8 cellular contexts compared by ENCODE assay signal in genomic region chr10:5890519-5890878, GRCh38. TPM values are rescaled to one million over a fixed set of nuclear protein-coding genes. Genes with fewer than 3 reads are reported as not detected.
DNase-seq lines count a peak whose midpoint lies in the region; ATAC-seq and TF ChIP-seq lines count a peak whose summit lies in the region.

No MANE protein-coding gene starts in this region.

- no peaks in the 10 kb centered on the region for H3K36me3 ChIP-seq in hepatocyte (replicated peaks; ENCODE audit: insufficient read depth, low read depth)

- H3K27ac ChIP-seq in C4-2B, result peak overlapping the region; percentile 95
- peak overlapping the region; percentile 77 for H3K27ac ChIP-seq in hepatocyte
- H3K27ac ChIP-seq in skin epidermis, result peak overlapping the region; percentile 42 to 93 (median 88)

- H3K27ac Mint-ChIP-seq in activated T-helper 2 cell treated with anti-CD3 and anti-CD28 coated beads, Interferon-gamma antibody, Interleukin-2, Interleukin-4, amounts not matched to agents 10 μg/mL and 5 μg/mL and 100 μg/mL, durations not matched to agents 14 hours and 24 hours and 36 hours, result peak overlapping the region; percentile 79

- no peak for TF ChIP-seq RAD21 in Ishikawa (IDR thresholded peaks at IDR 0.05; ENCODE audit: low read depth)

- peak overlapping the region; percentile 94 for H3K4me3 Mint-ChIP-seq in activated T-helper 2 cell treated with anti-CD3 and anti-CD28 coated beads, Interferon-gamma antibody, Interleukin-2, Interleukin-4, amounts not matched to agents 10 μg/mL and 5 μg/mL and 100 μg/mL, durations not matched to agents 14 hours and 24 hours and 36 hours (ENCODE audit: low read depth)

- H3K9me2 ChIP-seq in hepatocyte (replicated peaks; ENCODE audit: insufficient read depth), result no peaks in the 10 kb centered on the region

- intact Hi-C loops in activated T-helper 2 cell treated with anti-CD3 and anti-CD28 coated beads, Interferon-gamma antibody, Interleukin-2, Interleukin-4, amounts not matched to agents 10 μg/mL and 5 μg/mL and 100 μg/mL, durations not matched to agents 14 hours and 24 hours and 36 hours (cut with micrococcal nuclease), result loop anchor here (5.0 kb wide), 4 partner anchors 87 to 448 kb away; partner anchors contain the start of genes IL15RA and RBM17

- TF ChIP-seq CTCF in C4-2B (conservative IDR thresholded peaks at IDR 0.05) (no peak), hepatocyte (IDR thresholded peaks at IDR 0.05; ENCODE audit: poor library complexity) (no peak)

- peaks cover 28% of the 10 kb centered on the region for H4K20me1 ChIP-seq in hepatocyte (ENCODE audit: insufficient read depth, poor library complexity, severe bottlenecking)

- peaks cover 19% of the 10 kb centered on the region for H3K4me1 ChIP-seq in hepatocyte (ENCODE audit: insufficient read depth)

- no peaks in the 10 kb centered on the region for H3K9me3 ChIP-seq in hepatocyte (ENCODE audit: low read depth)

- WGBS in hepatocyte (ENCODE audit: low lambda C conversion rate, missing lambda C conversion rate), result 0% methylated on average over 8 of the region's 28 CpGs

- no peak for TF ChIP-seq EP300 in Ishikawa (IDR thresholded peaks at IDR 0.05; ENCODE audit: borderline replicate concordance)

- peak overlapping the region; percentile 48 for H3K4me3 ChIP-seq in hepatocyte
- H3K4me3 ChIP-seq in skin epidermis, result peak overlapping the region; percentile 75 to 96 (median 94)

- peak overlapping the region; percentile 94 for H3K4me2 ChIP-seq in hepatocyte

- ATAC-seq in GM21360 (IDR thresholded peaks at IDR 0.05; ENCODE audit: unreplicated experiment), result peak; percentile 2

- DNase-seq in activated T-helper 2 cell treated with anti-CD3 and anti-CD28 coated beads, Interferon-gamma antibody, Interleukin-2, Interleukin-4, amounts not matched to agents 10 μg/mL and 5 μg/mL and 100 μg/mL, durations not matched to agents 14 hours and 24 hours and 36 hours (ENCODE audit: low spot score), result peak; percentile 18
- DNase-seq in hepatocyte (ENCODE audit: low spot score) (peak; percentile 48), OCI-M2 (lab: John Stamatoyannopoulos, UW; ENCODE audit: unreplicated experiment) (no peak), NCI-H187 (lab: John Stamatoyannopoulos, UW) (no peak)

- peaks cover 45% of the 10 kb centered on the region for H3K4me1 Mint-ChIP-seq in activated T-helper 2 cell treated with anti-CD3 and anti-CD28 coated beads, Interferon-gamma antibody, Interleukin-2, Interleukin-4, amounts not matched to agents 10 μg/mL and 5 μg/mL and 100 μg/mL, durations not matched to agents 14 hours and 24 hours and 36 hours (ENCODE audit: low read depth)

- H3K79me2 ChIP-seq in hepatocyte, result peaks cover 73% of the 10 kb centered on the region

- no peaks in the 10 kb centered on the region for H3K27me3 ChIP-seq in hepatocyte

- no peaks in the 10 kb centered on the region for H3K27me3 Mint-ChIP-seq in activated T-helper 2 cell treated with anti-CD3 and anti-CD28 coated beads, Interferon-gamma antibody, Interleukin-2, Interleukin-4, amounts not matched to agents 10 μg/mL and 5 μg/mL and 100 μg/mL, durations not matched to agents 14 hours and 24 hours and 36 hours (ENCODE audit: low read depth)

- H3K9me3 Mint-ChIP-seq in activated T-helper 2 cell treated with anti-CD3 and anti-CD28 coated beads, Interferon-gamma antibody, Interleukin-2, Interleukin-4, amounts not matched to agents 10 μg/mL and 5 μg/mL and 100 μg/mL, durations not matched to agents 14 hours and 24 hours and 36 hours, result no peaks in the 10 kb centered on the region

- H3K36me3 Mint-ChIP-seq in activated T-helper 2 cell treated with anti-CD3 and anti-CD28 coated beads, Interferon-gamma antibody, Interleukin-2, Interleukin-4, amounts not matched to agents 10 μg/mL and 5 μg/mL and 100 μg/mL, durations not matched to agents 14 hours and 24 hours and 36 hours (ENCODE audit: low read depth), result peaks cover 64% of the 10 kb centered on the region

- peak overlapping the region; percentile 42 for H2AFZ ChIP-seq in hepatocyte

TF ChIP-seq in Ishikawa, 13 proteins besides CTCF, POLR2A, EP300 and RAD21:
- TF ChIP-seq MAX (IDR thresholded peaks at IDR 0.05), result 0 out of 2 replicates have a peak, but pooled peaks have one; percentile 18
- TF ChIP-seq TCF12 (IDR thresholded peaks at IDR 0.05; ENCODE audit: low read depth), result no peak
TF ChIP-seq in Ishikawa: peak in this region for 1.

RNA-seq across cellular contexts. Expression of gene FBH1, which starts 0.5 kb away (rescaled TPM):
- total RNA-seq in activated T-helper 2 cell treated with anti-CD3 and anti-CD28 coated beads, Interferon-gamma antibody, Interleukin-2, Interleukin-4, amounts not matched to agents 10 μg/mL and 5 μg/mL and 100 μg/mL, durations not matched to agents 14 hours and 24 hours and 36 hours, result 57.2 and 58.0 TPM in 2 replicates
- 66.1 and 66.4 TPM in 2 replicates for total RNA-seq in hepatocyte
- polyA plus RNA-seq in hepatocyte, result 72.9 and 80.3 TPM in 2 replicates

RNA-seq across cellular contexts. Expression of gene ANKRD16, which starts 0.8 kb away (rescaled TPM):
- 10.4 and 11.6 TPM in 2 replicates for total RNA-seq in activated T-helper 2 cell treated with anti-CD3 and anti-CD28 coated beads, Interferon-gamma antibody, Interleukin-2, Interleukin-4, amounts not matched to agents 10 μg/mL and 5 μg/mL and 100 μg/mL, durations not matched to agents 14 hours and 24 hours and 36 hours
- total RNA-seq in hepatocyte, result 4.6 and 6.8 TPM in 2 replicates
- 11.5 and 15.7 TPM in 2 replicates for polyA plus RNA-seq in hepatocyte

Comparison
In these comparisons a context has a peak if more than half of its experiments do, and no peak if none do; other contexts are left out.
1. DNase-seq: peak in activated T-helper 2 cell treated with anti-CD3 and anti-CD28 coated beads, Interferon-gamma antibody, Interleukin-2, Interleukin-4, amounts not matched to agents 10 μg/mL and 5 μg/mL and 100 μg/mL, durations not matched to agents 14 hours and 24 hours and 36 hours (single experiment) and hepatocyte (single experiment); none in OCI-M2 (single experiment) and NCI-H187 (0 of 2).
2. Peak in every context shown above with its lines, with median percentiles within 50 percentile points of each other: H3K27ac ChIP-seq.